ENCODE assay signal across 22 cellular contexts in genomic region chr12:107418976-107419375, GRCh38.
"Had no signal": no experiment of that assay in that cellular context is flagged by ENCODE, and none has a peak within 500 bp of the region (broad histone marks: within the 10 kb centered on the region; RNA-seq: fewer than 3 reads in every experiment).

No MANE protein-coding gene starts in this region.

- H3K27ac ChIP-seq: coronary artery, foreskin keratinocyte, heart left ventricle, right atrium auricular region, sigmoid colon, skin epidermis, testis, transverse colon had no signal

- H3K27me3 ChIP-seq: foreskin keratinocyte, heart left ventricle, right atrium auricular region, sigmoid colon, testis, transverse colon had no signal

- H3K9me3 ChIP-seq: heart left ventricle, mucosa of descending colon, right atrium auricular region, sigmoid colon, testis, transverse colon had no signal

- H3K36me3 Mint-ChIP-seq: stimulated activated naive B cell treated with anti-CD40 and anti-IgM and Interleukin-4, amounts not matched to agents 10 μg/mL and 1 μg/mL and 100 μg/mL, for 72 hours had no signal

- H3K4me3 Mint-ChIP-seq: endodermal cell; neural crest cell; stimulated activated naive B cell treated with anti-CD40 and anti-IgM and Interleukin-4, amounts not matched to agents 10 μg/mL and 1 μg/mL and 100 μg/mL, for 72 hours; stimulated activated naive CD8-positive, alpha-beta T cell treated with anti-CD3 and anti-CD28 coated beads, Interleukin-15, amount 100 ng/mL, for 72 hours had no signal

- H3K4me1 ChIP-seq: heart left ventricle, right atrium auricular region, sigmoid colon, transverse colon had no signal

- DNase-seq: effector CD4-positive, alpha-beta T cell; endodermal cell; erythroblast; foreskin keratinocyte; heart left ventricle; hippocampal formation; kidney glomerular epithelial cell; mammary epithelial cell; mucosa of descending colon; naive thymus-derived CD8-positive, alpha-beta T cell; sigmoid colon; stimulated activated CD4-positive, alpha-beta T cell treated with anti-CD3 and anti-CD28 coated beads, Interleukin-2, amount 100 ng/mL, for 24 hours; stimulated activated CD4-positive, alpha-beta T cell treated with anti-CD3 and anti-CD28 coated beads, Interleukin-4, amount 100 ng/mL, for 4 hours; stimulated activated naive B cell treated with anti-CD40 and anti-IgM and Interleukin-4, amounts not matched to agents 10 μg/mL and 1 μg/mL and 100 μg/mL, for 72 hours; stimulated activated naive CD8-positive, alpha-beta T cell treated with anti-CD3 and anti-CD28 coated beads, Interleukin-15, amount 100 ng/mL, for 72 hours; testis; transverse colon had no signal

- H3K4me1 Mint-ChIP-seq: neural crest cell; stimulated activated naive B cell treated with anti-CD40 and anti-IgM and Interleukin-4, amounts not matched to agents 10 μg/mL and 1 μg/mL and 100 μg/mL, for 72 hours had no signal

- H3K4me3 ChIP-seq: coronary artery, heart left ventricle, mucosa of descending colon, right atrium auricular region, sigmoid colon, skin epidermis, testis, transverse colon had no signal

- H3K27me3 Mint-ChIP-seq: naive thymus-derived CD8-positive, alpha-beta T cell; stimulated activated naive CD8-positive, alpha-beta T cell treated with anti-CD3 and anti-CD28 coated beads, Interleukin-15, amount 100 ng/mL, for 72 hours had no signal

- H3K27ac Mint-ChIP-seq: endodermal cell; stimulated activated naive B cell treated with anti-CD40 and anti-IgM and Interleukin-4, amounts not matched to agents 10 μg/mL and 1 μg/mL and 100 μg/mL, for 72 hours had no signal

- H3K36me3 ChIP-seq: heart left ventricle, right atrium auricular region, sigmoid colon, transverse colon had no signal

- ATAC-seq: foreskin keratinocyte; heart left ventricle; left lobe of liver; mucosa of descending colon; naive thymus-derived CD8-positive, alpha-beta T cell; stimulated activated naive B cell treated with anti-CD40 and anti-IgM and Interleukin-4, amounts not matched to agents 10 μg/mL and 1 μg/mL and 100 μg/mL, for 72 hours; stimulated activated naive CD8-positive, alpha-beta T cell treated with anti-CD3 and anti-CD28 coated beads, Interleukin-15, amount 100 ng/mL, for 72 hours had no signal
